1 cellular context compared by ENCODE assay signal in the genomic region with DNA sequence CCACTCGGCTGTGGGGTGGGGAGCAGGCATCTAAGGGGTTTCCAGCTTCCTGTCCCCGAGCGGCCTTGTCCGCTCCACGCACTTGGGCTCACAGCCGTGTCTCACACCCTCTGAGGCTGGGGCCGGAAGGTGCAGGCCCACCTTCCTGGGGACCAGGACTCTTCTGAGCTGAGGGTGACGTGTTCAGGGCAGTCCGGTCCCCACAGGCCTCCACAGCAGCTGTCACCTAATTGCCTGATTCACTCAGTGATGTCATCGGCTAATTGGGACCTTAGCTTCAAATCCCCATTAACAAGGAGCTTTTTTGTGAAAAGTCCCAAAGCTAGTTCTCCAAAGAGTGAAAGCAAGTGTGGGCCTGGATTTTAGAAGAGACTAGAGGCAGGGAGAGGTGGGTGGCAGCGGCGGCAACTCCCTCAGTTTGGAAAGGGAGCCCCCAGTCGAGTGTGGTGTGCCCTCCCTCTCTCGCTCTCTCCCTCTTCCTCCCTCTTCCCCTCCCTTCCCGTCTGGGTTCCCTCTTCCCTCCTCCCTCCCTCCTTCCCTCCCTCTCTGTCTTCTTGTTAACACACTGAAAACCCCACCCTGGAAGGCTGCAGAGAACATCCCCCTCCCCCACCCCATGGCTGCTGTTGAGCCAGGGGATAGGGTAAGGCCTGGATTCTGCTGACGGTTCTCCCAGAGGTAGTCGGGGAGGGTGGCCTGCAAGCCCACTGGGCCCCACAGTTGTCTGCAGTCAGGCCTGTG.
A peak's percentile ranks its signal among the peaks of the same experiment; 100 is the strongest.
TF ChIP-seq lines count a peak whose summit lies in the region.

No MANE protein-coding gene starts in this region.

TF ChIP-seq in HepG2, 621 proteins besides CTCF, POLR2A, EP300 and RAD21:
- TF ChIP-seq, protein P1, sequence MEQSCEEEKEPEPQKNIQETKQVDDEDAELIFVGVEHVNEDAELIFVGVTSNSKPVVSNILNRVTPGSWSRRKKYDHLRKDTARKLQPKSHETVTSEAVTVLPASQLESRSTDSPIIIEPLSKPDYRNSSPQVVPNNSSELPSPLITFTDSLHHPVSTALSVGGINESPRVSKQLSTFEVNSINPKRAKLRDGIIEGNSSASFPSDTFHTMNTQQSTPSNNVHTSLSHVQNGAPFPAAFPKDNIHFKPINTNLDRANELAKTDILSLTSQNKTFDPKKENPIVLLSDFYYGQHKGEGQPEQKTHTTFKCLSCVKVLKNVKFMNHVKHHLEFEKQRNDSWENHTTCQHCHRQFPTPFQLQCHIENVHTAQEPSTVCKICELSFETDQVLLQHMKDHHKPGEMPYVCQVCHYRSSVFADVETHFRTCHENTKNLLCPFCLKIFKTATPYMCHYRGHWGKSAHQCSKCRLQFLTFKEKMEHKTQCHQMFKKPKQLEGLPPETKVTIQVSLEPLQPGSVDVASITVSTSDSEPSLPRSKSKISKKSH (CRISPR knock-in tag; IDR thresholded peaks at IDR 0.05; ENCODE audit: borderline replicate concordance), result no peak
- peak; percentile 81 for TF ChIP-seq ATF7 (IDR thresholded peaks at IDR 0.05)
- TF ChIP-seq ATF7 (CRISPR knock-in tag; IDR thresholded peaks at IDR 0.05), result no peak
- TF ChIP-seq KLF13 (CRISPR knock-in tag; IDR thresholded peaks at IDR 0.05), result no peak
- no peak for TF ChIP-seq ZNF296 (CRISPR knock-in tag; conservative IDR thresholded peaks at IDR 0.05)
- peak; percentile 84 for TF ChIP-seq CREB1 (IDR thresholded peaks at IDR 0.05)
- TF ChIP-seq CREB1 (CRISPR knock-in tag; IDR thresholded peaks at IDR 0.05), result no peak
- TF ChIP-seq FIP1L1 (IDR thresholded peaks at IDR 0.05; ENCODE audit: borderline replicate concordance, insufficient read depth, low read depth, low read length), result no peak
- TF ChIP-seq, protein P2, sequence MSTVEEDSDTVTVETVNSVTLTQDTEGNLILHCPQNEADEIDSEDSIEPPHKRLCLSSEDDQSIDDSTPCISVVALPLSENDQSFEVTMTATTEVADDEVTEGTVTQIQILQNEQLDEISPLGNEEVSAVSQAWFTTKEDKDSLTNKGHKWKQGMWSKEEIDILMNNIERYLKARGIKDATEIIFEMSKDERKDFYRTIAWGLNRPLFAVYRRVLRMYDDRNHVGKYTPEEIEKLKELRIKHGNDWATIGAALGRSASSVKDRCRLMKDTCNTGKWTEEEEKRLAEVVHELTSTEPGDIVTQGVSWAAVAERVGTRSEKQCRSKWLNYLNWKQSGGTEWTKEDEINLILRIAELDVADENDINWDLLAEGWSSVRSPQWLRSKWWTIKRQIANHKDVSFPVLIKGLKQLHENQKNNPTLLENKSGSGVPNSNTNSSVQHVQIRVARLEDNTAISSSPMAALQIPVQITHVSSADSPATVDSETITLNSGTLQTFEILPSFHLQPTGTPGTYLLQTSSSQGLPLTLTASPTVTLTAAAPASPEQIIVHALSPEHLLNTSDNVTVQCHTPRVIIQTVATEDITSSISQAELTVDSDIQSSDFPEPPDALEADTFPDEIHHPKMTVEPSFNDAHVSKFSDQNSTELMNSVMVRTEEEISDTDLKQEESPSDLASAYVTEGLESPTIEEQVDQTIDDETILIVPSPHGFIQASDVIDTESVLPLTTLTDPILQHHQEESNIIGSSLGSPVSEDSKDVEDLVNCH (CRISPR knock-in tag; IDR thresholded peaks at IDR 0.05), result no peak
- TF ChIP-seq, protein P3, sequence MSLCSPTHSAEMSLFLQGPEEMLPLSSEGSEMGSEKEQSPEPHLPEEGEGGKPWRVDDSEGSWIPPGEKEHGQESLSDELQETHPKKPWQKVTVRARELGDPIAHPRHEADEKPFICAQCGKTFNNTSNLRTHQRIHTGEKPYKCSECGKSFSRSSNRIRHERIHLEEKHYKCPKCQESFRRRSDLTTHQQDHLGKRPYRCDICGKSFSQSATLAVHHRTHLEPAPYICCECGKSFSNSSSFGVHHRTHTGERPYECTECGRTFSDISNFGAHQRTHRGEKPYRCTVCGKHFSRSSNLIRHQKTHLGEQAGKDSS (CRISPR knock-in tag; IDR thresholded peaks at IDR 0.05; ENCODE audit: borderline replicate concordance, low read depth), result no peak
- TF ChIP-seq TOE1 (CRISPR knock-in tag; IDR thresholded peaks at IDR 0.05), result no peak
- TF ChIP-seq, protein P4, sequence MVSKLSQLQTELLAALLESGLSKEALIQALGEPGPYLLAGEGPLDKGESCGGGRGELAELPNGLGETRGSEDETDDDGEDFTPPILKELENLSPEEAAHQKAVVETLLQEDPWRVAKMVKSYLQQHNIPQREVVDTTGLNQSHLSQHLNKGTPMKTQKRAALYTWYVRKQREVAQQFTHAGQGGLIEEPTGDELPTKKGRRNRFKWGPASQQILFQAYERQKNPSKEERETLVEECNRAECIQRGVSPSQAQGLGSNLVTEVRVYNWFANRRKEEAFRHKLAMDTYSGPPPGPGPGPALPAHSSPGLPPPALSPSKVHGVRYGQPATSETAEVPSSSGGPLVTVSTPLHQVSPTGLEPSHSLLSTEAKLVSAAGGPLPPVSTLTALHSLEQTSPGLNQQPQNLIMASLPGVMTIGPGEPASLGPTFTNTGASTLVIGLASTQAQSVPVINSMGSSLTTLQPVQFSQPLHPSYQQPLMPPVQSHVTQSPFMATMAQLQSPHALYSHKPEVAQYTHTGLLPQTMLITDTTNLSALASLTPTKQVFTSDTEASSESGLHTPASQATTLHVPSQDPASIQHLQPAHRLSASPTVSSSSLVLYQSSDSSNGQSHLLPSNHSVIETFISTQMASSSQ (IDR thresholded peaks at IDR 0.05; ENCODE audit: low read depth), result no peak
- TF ChIP-seq, protein P4 (CRISPR knock-in tag; IDR thresholded peaks at IDR 0.05; ENCODE audit: borderline replicate concordance), result no peak
- TF ChIP-seq RFX3 (CRISPR knock-in tag; IDR thresholded peaks at IDR 0.05), result no peak
- TF ChIP-seq MED8 (CRISPR knock-in tag; IDR thresholded peaks at IDR 0.05; ENCODE audit: insufficient replicate concordance), result no peak
- no peak for TF ChIP-seq MED1 (CRISPR knock-in tag; IDR thresholded peaks at IDR 0.05)
- TF ChIP-seq HMG20B (CRISPR knock-in tag; conservative IDR thresholded peaks at IDR 0.05), result no peak
